Comparison of ENCODE assay signal across 6 cellular contexts in genomic region chr15:80016506-80016905, GRCh38. TPM values are rescaled to one million over a fixed set of nuclear protein-coding genes. Genes with fewer than 3 reads are reported as not detected.
"Had no signal": no experiment of that assay in that cellular context is flagged by ENCODE, and none has a peak within 500 bp of the region (broad histone marks: within the 10 kb centered on the region; RNA-seq: fewer than 3 reads in every experiment).

No MANE protein-coding gene starts in this region.

RNA-seq across cellular contexts. Expression of gene BCL2A1, which starts 45.5 kb away (rescaled TPM):
- total RNA-seq: chondrocyte, endodermal cell, esophagus mucosa, glomerular endothelial cell, kidney epithelial cell, lung microvascular endothelial cell had no signal
